In genomic region chr20:2036357-2036756, GRCh38 we compare ENCODE assay signal across 4 cellular contexts. TPM values are rescaled to one million over a fixed set of nuclear protein-coding genes. Genes with fewer than 3 reads are reported as not detected.
"Had no signal": no experiment of that assay in that cellular context is flagged by ENCODE, and none has a peak within 500 bp of the region (broad histone marks: within the 10 kb centered on the region; RNA-seq: fewer than 3 reads in every experiment).

No MANE protein-coding gene starts in this region.

RNA-seq across cellular contexts. Expression of gene PDYN, which starts 42.5 kb away (rescaled TPM):
- total RNA-seq: LHCN-M2, M059J, MCF 10A, NCI-H460 had no signal
